9 cellular contexts compared by ENCODE assay signal in the genomic region with DNA sequence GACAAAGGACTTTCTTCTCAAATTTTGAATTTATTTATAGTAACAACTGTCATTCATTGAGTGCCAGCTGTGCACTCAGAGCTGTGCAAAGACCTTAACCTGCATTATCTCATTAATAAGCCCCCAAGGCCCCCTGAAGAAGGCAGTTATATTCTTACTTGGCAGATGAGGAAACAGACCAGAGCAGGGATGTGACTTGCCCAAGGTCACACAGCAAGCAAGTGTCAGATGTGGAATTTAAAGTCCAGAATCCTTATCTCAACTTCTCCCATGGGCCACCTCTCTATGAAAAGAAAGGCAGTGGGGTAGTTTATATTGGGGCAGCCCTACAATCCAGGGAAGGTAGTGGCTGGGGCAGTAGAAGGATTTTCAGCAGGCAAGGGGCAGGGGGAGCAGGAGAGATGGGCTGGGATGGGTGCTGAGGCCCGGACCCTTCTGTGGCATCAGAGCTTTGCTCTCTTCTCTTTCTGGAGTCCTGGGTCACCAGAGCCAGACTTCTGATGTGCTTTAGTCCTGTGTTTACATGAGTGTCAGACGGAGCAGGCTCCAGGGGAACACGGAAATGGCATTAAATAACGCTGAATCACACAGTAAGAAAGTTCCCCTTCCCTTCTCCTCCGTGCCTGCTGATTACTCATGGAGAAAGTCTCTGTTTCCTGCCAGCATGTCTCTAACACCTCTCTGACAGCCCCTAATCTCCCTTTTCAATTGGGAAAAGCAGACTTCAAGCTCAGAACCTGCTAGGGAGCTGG. TPM values are rescaled to one million over a fixed set of nuclear protein-coding genes. Genes with fewer than 3 reads are reported as not detected.
DNase-seq lines count a peak whose midpoint lies in the region; ATAC-seq and TF ChIP-seq lines count a peak whose summit lies in the region.
"Had no signal": no experiment of that assay in that cellular context is flagged by ENCODE, and none has a peak within 500 bp of the region (broad histone marks: within the 10 kb centered on the region; RNA-seq: fewer than 3 reads in every experiment).

No MANE protein-coding gene starts in this region.

- intact Hi-C loops in mucosa of descending colon (cut with DNase I, micrococcal nuclease), result no loop called here

- peak; percentile 77 for ATAC-seq in mucosa of descending colon
- no peak for ATAC-seq in HG02759 (IDR thresholded peaks at IDR 0.05; ENCODE audit: unreplicated experiment)

- H3K36me3 ChIP-seq in mucosa of descending colon (ENCODE audit: low read depth), result no peaks in the 10 kb centered on the region

- peaks cover 28% of the 10 kb centered on the region for H3K4me1 ChIP-seq in mucosa of descending colon (ENCODE audit: low read depth)

- H3K4me3 ChIP-seq in cardiac fibroblast (replicated peaks in 1 of 2; ENCODE audit: low read depth in 2 of 2, low read length in 2 of 2), result no peak overlapping the region
- H3K4me3 ChIP-seq in mucosa of descending colon, result no peak overlapping the region

- H3K9me3 ChIP-seq in mucosa of descending colon, result no peaks in the 10 kb centered on the region

- DNase-seq in GM03348 (ENCODE audit: low spot score), result peak; percentile 88
- peak; percentile 22 for DNase-seq in NCI-H2171 (lab: John Stamatoyannopoulos, UW)
- DNase-seq in cardiac fibroblast (ENCODE audit: low read depth in 2 of 2), result peak; percentile 92 to 94
- DNase-seq in mucosa of descending colon, result peak in 1 of 3 donors; percentile 37
- no peak for DNase-seq in germinal center (ENCODE audit: low spot score)
- no peak for DNase-seq in stimulated activated CD4-positive, alpha-beta T cell treated with anti-CD3 and anti-CD28 coated beads, Interleukin-4, amount 100 ng/mL, for 1 hour
- no peak for DNase-seq in GM13977 (ENCODE audit: low spot score)
- DNase-seq: naive B cell had no signal

- no peak for TF ChIP-seq CTCF in cardiac fibroblast (IDR thresholded peaks at IDR 0.05; ENCODE audit: low read depth, low read length)
- no peak for TF ChIP-seq CTCF in mucosa of descending colon (IDR thresholded peaks at IDR 0.05)
- no peak for TF ChIP-seq CTCF in GM13977 (IDR thresholded peaks at IDR 0.05; ENCODE audit: extremely low read depth, insufficient read depth, missing control alignments)

- in situ Hi-C loops in GM13977 (cut with MboI; ENCODE audit: low pct_unique_long_range_greater_than_20kb, low sequenced_read_pairs, unreplicated experiment), result no loop called here

RNA-seq across cellular contexts. Expression of a gene that starts 39.5 kb away (rescaled TPM):
- 10 to 100 TPM; 22.7 to 76.7 (median 70.8) TPM for total RNA-seq in mucosa of descending colon

Comparison
In these comparisons a context has a peak if more than half of its experiments do, and no peak if none do; other contexts are left out.
1. DNase-seq: peak in GM03348 (single experiment), NCI-H2171 (single experiment) and cardiac fibroblast (2 of 2); none in germinal center (single experiment), stimulated activated CD4-positive, alpha-beta T cell treated with anti-CD3 and anti-CD28 coated beads, Interleukin-4, amount 100 ng/mL, for 1 hour (single experiment) and GM13977 (single experiment).